1 cellular context compared by ENCODE assay signal in genomic region chr3:30871720-30872119, GRCh38.
TF ChIP-seq lines count a peak whose summit lies in the region.

No MANE protein-coding gene starts in this region.

TF ChIP-seq in SK-N-SH treated with all-trans-retinoic acid at 6 μM for 48 hours, 23 proteins besides CTCF, POLR2A, EP300 and RAD21 (continued from another document):
- no peak for TF ChIP-seq ZNF565 (CRISPR knock-in tag; conservative IDR thresholded peaks at IDR 0.05; ENCODE audit: low read depth)
- peak; percentile 72 for TF ChIP-seq ISL1 (CRISPR knock-in tag; IDR thresholded peaks at IDR 0.05)
- TF ChIP-seq ZNF8 (CRISPR knock-in tag; IDR thresholded peaks at IDR 0.05), result no peak
- TF ChIP-seq PPARA (CRISPR knock-in tag; IDR thresholded peaks at IDR 0.05; ENCODE audit: borderline replicate concordance), result no peak
